In the genomic region with DNA sequence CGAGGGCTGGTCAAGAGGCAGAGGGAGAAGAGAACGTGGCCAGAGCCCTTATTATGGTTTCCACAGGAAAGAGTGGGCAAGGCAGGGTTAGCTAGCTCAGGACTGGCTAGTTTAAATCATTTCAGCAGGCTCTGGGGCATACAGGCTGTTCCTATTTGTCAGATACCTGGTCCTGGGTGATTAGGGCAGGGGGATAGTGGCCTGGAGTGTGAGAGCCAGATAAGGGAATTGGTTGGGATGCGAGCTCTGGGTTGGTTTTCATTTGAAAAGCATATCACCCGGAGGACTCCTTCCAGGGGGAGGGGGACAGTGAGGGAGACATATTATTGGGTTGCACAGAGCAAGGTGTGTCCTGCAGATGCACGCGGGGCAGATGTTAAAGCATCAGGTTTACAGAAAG, we compare ENCODE assay signal across 1 cellular context.
TF ChIP-seq lines count a peak whose summit lies in the region.

No MANE protein-coding gene starts in this region.

TF ChIP-seq in K562, 482 proteins besides CTCF, POLR2A, EP300 and RAD21 (continued from another document):
- TF ChIP-seq ELF4 (CRISPR knock-in tag; IDR thresholded peaks at IDR 0.05) = 0 out of 2 replicates have a peak, but pooled peaks have one; percentile 16
- TF ChIP-seq CBFA2T2 (conservative IDR thresholded peaks at IDR 0.05) = peak; percentile 81
- peak; percentile 26; the same call in 1 of the 2 replicates for TF ChIP-seq SOX6 (IDR thresholded peaks at IDR 0.05)
- TF ChIP-seq CBFA2T3 (IDR thresholded peaks at IDR 0.05) = peak; percentile 87
- TF ChIP-seq STAT5A (IDR thresholded peaks at IDR 0.05; ENCODE audit: borderline replicate concordance, low read length) = peak; percentile 32; the same call in 1 of the 2 replicates
- 0 out of 4 replicates have a peak, but pooled peaks of 1 of the 2 experiments have one; percentile 24 for TF ChIP-seq HDAC1 (IDR thresholded peaks at IDR 0.05)
- no peak for TF ChIP-seq SUPT5H (IDR thresholded peaks at IDR 0.05)
- TF ChIP-seq, protein P1, sequence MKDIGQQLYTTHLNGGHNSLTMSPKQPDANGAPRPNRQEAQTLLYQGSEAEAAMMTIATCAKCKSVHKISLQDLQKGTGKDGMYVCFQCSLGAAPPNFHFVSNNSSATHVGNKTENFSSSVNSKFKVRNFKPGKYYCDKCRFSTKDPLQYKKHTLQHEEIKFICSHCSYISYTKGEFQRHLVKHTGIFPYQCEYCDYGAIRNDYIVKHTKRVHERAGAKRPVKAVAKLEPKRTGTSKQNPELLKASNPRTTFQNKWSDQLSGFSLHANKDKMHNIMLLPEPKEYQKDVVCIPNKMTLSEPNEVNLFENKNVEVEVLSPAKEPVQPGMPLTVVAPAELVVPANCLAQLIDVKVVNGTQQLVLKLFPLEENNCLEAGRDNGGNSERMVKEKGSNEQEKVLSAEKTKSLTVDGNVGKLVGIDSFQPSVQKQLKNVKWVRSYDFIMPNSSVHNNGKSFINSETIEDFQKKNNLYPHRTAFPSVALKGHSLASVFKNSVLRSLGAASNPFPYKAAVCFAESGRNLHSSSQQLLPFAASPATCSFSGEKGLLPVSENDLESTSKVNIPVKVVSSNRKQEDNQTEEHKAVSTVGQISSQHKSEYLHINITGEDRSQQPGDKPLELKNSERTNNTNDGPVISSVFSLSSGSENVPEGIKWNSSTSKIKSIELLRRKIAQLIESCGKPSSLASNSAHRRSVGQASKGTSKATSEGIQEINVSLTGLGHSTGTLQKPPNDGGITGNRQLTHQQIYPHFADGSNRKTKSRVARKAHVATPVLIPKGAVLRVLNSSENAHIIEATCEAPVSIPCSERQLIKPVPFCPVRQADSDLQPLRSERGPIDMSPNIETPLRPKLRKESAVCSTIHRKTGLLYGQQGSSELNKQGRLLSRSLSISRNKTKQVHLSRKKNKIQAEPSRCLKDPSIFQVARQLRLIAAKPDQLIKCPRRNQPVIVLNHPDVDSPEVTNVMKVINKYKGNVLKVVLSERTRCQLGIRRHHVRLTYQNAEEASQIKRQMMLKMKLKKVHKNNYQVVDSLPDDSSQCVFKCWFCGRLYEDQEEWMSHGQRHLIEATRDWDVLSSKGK (CRISPR knock-in tag; IDR thresholded peaks at IDR 0.05) = no peak
- TF ChIP-seq ZNF695 (CRISPR knock-in tag; IDR thresholded peaks at IDR 0.05) = no peak
- TF ChIP-seq ZNF143 (CRISPR knock-in tag; IDR thresholded peaks at IDR 0.05) = no peak
- TF ChIP-seq, protein P2, sequence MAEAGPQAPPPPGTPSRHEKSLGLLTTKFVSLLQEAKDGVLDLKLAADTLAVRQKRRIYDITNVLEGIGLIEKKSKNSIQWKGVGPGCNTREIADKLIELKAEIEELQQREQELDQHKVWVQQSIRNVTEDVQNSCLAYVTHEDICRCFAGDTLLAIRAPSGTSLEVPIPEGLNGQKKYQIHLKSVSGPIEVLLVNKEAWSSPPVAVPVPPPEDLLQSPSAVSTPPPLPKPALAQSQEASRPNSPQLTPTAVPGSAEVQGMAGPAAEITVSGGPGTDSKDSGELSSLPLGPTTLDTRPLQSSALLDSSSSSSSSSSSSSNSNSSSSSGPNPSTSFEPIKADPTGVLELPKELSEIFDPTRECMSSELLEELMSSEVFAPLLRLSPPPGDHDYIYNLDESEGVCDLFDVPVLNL (CRISPR knock-in tag; IDR thresholded peaks at IDR 0.05; ENCODE audit: low read depth) = no peak
- TF ChIP-seq TAL1 (IDR thresholded peaks at IDR 0.05) = peak; percentile 88
- no peak for TF ChIP-seq CEBPG (CRISPR knock-in tag; IDR thresholded peaks at IDR 0.05)
- no peak for TF ChIP-seq CEBPG (tag; conservative IDR thresholded peaks at IDR 0.05 in 1 of 2, IDR thresholded peaks at IDR 0.05 in 1 of 2)
- TF ChIP-seq ETV1 (tag; conservative IDR thresholded peaks at IDR 0.05; ENCODE audit: low read depth) = no peak
- TF ChIP-seq DPF2 (IDR thresholded peaks at IDR 0.05) = peak; percentile 77
- no peak for TF ChIP-seq ZFP1 (CRISPR knock-in tag; IDR thresholded peaks at IDR 0.05)
- peak; percentile 56; the same call in 1 of the 2 replicates for TF ChIP-seq SMARCA4 (IDR thresholded peaks at IDR 0.05)
- TF ChIP-seq MCM3 (IDR thresholded peaks at IDR 0.05) = no peak
